In the genomic region with DNA sequence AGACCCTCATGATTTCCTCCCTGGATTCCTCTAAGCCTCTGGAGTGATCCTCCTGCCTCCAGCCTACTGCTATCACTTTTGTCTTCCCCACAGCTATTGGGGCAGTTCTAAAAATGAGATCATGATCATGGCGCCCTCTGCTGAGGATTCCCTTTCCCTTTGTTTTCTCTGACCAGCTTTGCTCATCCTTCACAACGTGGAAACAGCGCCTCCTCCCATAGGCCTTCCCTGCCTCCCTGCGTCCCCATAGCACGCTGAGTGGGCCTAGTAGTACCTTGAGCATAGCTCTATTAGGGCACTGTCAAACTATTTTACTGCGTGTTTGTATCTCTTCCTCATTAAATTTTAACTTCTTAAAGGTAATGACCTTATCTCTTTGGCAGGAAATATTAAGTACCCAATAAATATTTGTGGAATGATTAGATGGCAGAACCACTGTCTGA, we compare ENCODE assay signal across 8 cellular contexts.
DNase-seq lines count a peak whose midpoint lies in the region; ATAC-seq and TF ChIP-seq lines count a peak whose summit lies in the region.

No MANE protein-coding gene starts in this region.

- ATAC-seq in HG02973 (IDR thresholded peaks at IDR 0.05; ENCODE audit: unreplicated experiment) = peak; percentile 44
- no peak for ATAC-seq in omental fat pad (ENCODE audit: low FRiP score)

- no peak overlapping the region for H3K27ac ChIP-seq in VCaP

- TF ChIP-seq CTCF in VCaP (conservative IDR thresholded peaks at IDR 0.05) (peak; percentile 51), omental fat pad (IDR thresholded peaks at IDR 0.05) (no peak)

- DNase-seq in activated T-cell treated with anti-CD3 and anti-CD28 coated beads for 24 hours (ENCODE audit: low read depth) (peak; percentile 2), NCI-H2081 (lab: John Stamatoyannopoulos, UW) (peak; percentile 93 to 95), globus pallidus (ENCODE audit: low spot score) (peak; percentile 95), pons (ENCODE audit: low spot score) (peak; percentile 98), omental fat pad (ENCODE audit: low spot score) (no peak)
- DNase-seq in activated T-cell treated with anti-CD3 and anti-CD28 coated beads, Interleukin-2, amount 50 U/mL, for 1 hour = no peak

Comparison
In these comparisons a context has a peak if more than half of its experiments do, and no peak if none do; other contexts are left out.
1. DNase-seq: peak in activated T-cell treated with anti-CD3 and anti-CD28 coated beads for 24 hours (single experiment), NCI-H2081 (2 of 2), globus pallidus (single experiment) and pons (single experiment); none in activated T-cell treated with anti-CD3 and anti-CD28 coated beads, Interleukin-2, amount 50 U/mL, for 1 hour (single experiment) and omental fat pad (single experiment).